In the genomic region with DNA sequence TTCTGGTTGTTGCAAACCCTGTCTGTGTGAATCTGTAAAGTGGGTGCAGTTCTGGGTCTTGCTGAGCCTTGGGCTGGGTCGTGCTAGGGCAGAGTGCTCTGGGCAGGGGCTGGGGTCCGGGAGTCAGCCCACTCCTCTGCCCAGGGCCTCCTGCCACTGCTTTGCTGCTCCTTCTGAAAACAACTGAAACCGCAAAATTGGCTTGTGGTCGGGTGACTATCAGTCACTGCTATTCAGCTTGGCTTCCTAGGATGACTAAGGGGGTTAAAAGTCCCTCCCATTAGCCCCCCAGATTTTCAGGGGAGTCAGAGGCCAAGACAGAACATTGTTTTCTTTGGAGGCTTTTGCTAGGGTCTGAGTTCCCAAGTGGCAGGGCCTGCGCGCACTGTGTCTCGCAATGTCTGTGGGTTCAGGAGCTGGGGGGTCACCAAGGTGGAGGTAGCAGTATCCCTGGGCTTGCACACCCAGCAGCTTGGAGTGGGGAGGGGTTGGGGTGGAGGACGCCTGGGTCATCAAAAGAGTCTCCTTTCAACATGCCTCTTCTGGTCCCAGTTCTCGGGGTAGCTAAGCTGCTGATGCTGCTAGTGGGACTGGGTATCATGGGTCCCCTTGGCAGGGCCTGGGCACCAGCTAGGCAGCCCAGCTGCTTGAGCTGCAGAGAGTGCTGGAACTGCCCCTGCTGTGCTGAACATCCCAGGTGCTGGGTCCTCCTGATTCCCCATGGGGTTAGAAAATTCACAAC, we compare ENCODE assay signal across 9 cellular contexts. TPM values are rescaled to one million over a fixed set of nuclear protein-coding genes. Genes with fewer than 3 reads are reported as not detected.
A peak's percentile ranks its signal among the peaks of the same experiment; 100 is the strongest.
DNase-seq lines count a peak whose midpoint lies in the region; ATAC-seq and TF ChIP-seq lines count a peak whose summit lies in the region.
"Had no signal": no experiment of that assay in that cellular context is flagged by ENCODE, and none has a peak within 500 bp of the region (broad histone marks: within the 10 kb centered on the region; RNA-seq: fewer than 3 reads in every experiment).

No MANE protein-coding gene starts in this region.

- intact Hi-C loops in Panc1 (cut with micrococcal nuclease; ENCODE audit: unreplicated experiment) (no loop called here), colonic mucosa (cut with DNase I) (no loop called here), mucosa of descending colon (cut with DNase I, micrococcal nuclease) (no loop called here), dorsolateral prefrontal cortex (cut with DNase I) (loop anchor here in 1 of 2 donors (10.0 kb wide), 1 partner anchor 65 kb away; no protein-coding TSS in a partner anchor)

- peaks cover 5% of the 10 kb centered on the region for H3K27me3 ChIP-seq in GM06990 (replicated peaks; ENCODE audit: control insufficient read depth, insufficient read depth, low read length)
- no peaks in the 10 kb centered on the region for H3K27me3 ChIP-seq in Panc1 (ENCODE audit: control insufficient read depth, insufficient read depth, low read length)
- peaks cover 16% of the 10 kb centered on the region for H3K27me3 ChIP-seq in colonic mucosa
- peaks cover 0 to 57% (median 36%) of the 10 kb centered on the region in 45 donors for H3K27me3 ChIP-seq in dorsolateral prefrontal cortex

- POLR2A ChIA-PET in Panc1 (lab: Charles Lee) = no interaction called here

- ATAC-seq in Panc1 (peak; percentile 53), mucosa of descending colon (no peak)

- peak overlapping the region; percentile 86 for H3K4me3 Mint-ChIP-seq in activated naive CD8-positive, alpha-beta T cell

- no peak overlapping the region for H3K9ac ChIP-seq in colonic mucosa (ENCODE audit: low read depth in 2 of 2, low read length in 2 of 2)

- H3K4me3 ChIP-seq in GM06990 (replicated peaks; ENCODE audit: low read depth, low read length) (no peak overlapping the region), Panc1 (ENCODE audit: low read depth in 2 of 2, low read length in 2 of 2) (no peak overlapping the region), colonic mucosa (no peak overlapping the region), mucosa of descending colon (no peak overlapping the region), dorsolateral prefrontal cortex (no peak overlapping the region)
- H3K4me3 ChIP-seq: thoracic aorta had no signal

- H3K9me3 Mint-ChIP-seq in activated naive CD8-positive, alpha-beta T cell (ENCODE audit: low read depth) = no peaks in the 10 kb centered on the region

- peaks cover 88% of the 10 kb centered on the region for H3K4me1 Mint-ChIP-seq in activated naive CD8-positive, alpha-beta T cell (ENCODE audit: low read depth)

- BruUV-seq in Panc1 (replicated peaks; lab: Mats Ljungman, UMichigan) = no TSS peak

- CTCF ChIA-PET in Panc1 (lab: Charles Lee) = no interaction called here

- no peaks in the 10 kb centered on the region for H3K36me3 Mint-ChIP-seq in activated naive CD8-positive, alpha-beta T cell

- H3K27ac ChIP-seq in Panc1 (ENCODE audit: low read length) (no peak overlapping the region), colonic mucosa (no peak overlapping the region), dorsolateral prefrontal cortex (no peak overlapping the region)
- H3K27ac ChIP-seq: thoracic aorta had no signal

- no peaks in the 10 kb centered on the region for H3K9me3 ChIP-seq in Panc1 (ENCODE audit: control insufficient read depth, insufficient read depth, low read depth, low read length)
- no peaks in the 10 kb centered on the region for H3K9me3 ChIP-seq in colonic mucosa
- no peaks in the 10 kb centered on the region for H3K9me3 ChIP-seq in mucosa of descending colon
- H3K9me3 ChIP-seq: thoracic aorta had no signal

- H3K4me1 ChIP-seq in Panc1 (ENCODE audit: control insufficient read depth, insufficient read depth, low read length) = peaks cover 3% of the 10 kb centered on the region; the same call in 1 of the 2 replicates
- peaks cover 4% of the 10 kb centered on the region for H3K4me1 ChIP-seq in colonic mucosa
- H3K4me1 ChIP-seq in mucosa of descending colon (ENCODE audit: low read depth) = no peaks in the 10 kb centered on the region

- no peaks in the 10 kb centered on the region for H3K27me3 Mint-ChIP-seq in activated naive CD8-positive, alpha-beta T cell

- DNase-seq in GM06990 (ENCODE audit: extremely low read depth, insufficient read length) (peak; percentile 63), Panc1 (ENCODE audit: low read depth, low spot score) (no peak), colonic mucosa (no peak), mucosa of descending colon (no peak), dorsolateral prefrontal cortex (no peak), islet precursor cell (no peak)
- peak; percentile 49 to 57 for DNase-seq in stimulated activated CD4-positive, alpha-beta T cell treated with anti-CD3 and anti-CD28 coated beads, Interleukin-1b, Interleukin-23, amount 100 ng/mL, for 4 hours (ENCODE audit: low read depth in 2 of 2)

- peak overlapping the region; percentile 99 for H3K27ac Mint-ChIP-seq in activated naive CD8-positive, alpha-beta T cell

- no peaks in the 10 kb centered on the region for H3K36me3 ChIP-seq in GM06990 (ENCODE audit: control insufficient read depth, insufficient read depth, low read length)
- H3K36me3 ChIP-seq in Panc1 (ENCODE audit: control insufficient read depth, insufficient read depth, low read length) = no peaks in the 10 kb centered on the region
- no peaks in the 10 kb centered on the region for H3K36me3 ChIP-seq in colonic mucosa
- H3K36me3 ChIP-seq in mucosa of descending colon (ENCODE audit: low read depth) = no peaks in the 10 kb centered on the region
- H3K36me3 ChIP-seq: thoracic aorta had no signal

- in situ Hi-C loops in Panc1 (cut with HindIII; ENCODE audit: low pct_unique_long_range_greater_than_20kb, low sequenced_read_pairs) = no loop called here

- TF ChIP-seq CTCF in GM06990 (IDR thresholded peaks at IDR 0.05; ENCODE audit: insufficient read depth, low read length, poor library complexity, severe bottlenecking) (no peak), Panc1 (IDR thresholded peaks at IDR 0.05) (no peak), colonic mucosa (IDR thresholded peaks at IDR 0.05) (no peak), mucosa of descending colon (IDR thresholded peaks at IDR 0.05) (no peak), dorsolateral prefrontal cortex (IDR thresholded peaks at IDR 0.05 in 54 of 56, conservative IDR thresholded peaks at IDR 0.05 in 2 of 56; ENCODE audit: low read depth in 1 of 56, partially characterized antibody in 56 of 56) (no peak)

RNA-seq across cellular contexts. Expression of a gene that starts 13.5 kb away (rescaled TPM):
- total RNA-seq in Panc1 (2021; ENCODE audit: unreplicated experiment) = 0.10 TPM
- not detected for polyA plus RNA-seq in Panc1 (2012; ENCODE audit: insufficient read length)
- under 1 TPM; 0.40 to 0.49 TPM for total RNA-seq in colonic mucosa
- total RNA-seq in mucosa of descending colon = 1 to 10 TPM in 2 of 3 donors, under 1 TPM in 1; 0.72 to 1.2 (median 1.2) TPM
- under 1 TPM in 28 of 120 experiments, not detected in 92; 0.19 to 0.74 (median 0.39) TPM for total RNA-seq in dorsolateral prefrontal cortex

RNA-seq across cellular contexts. Expression of a gene that starts 25.6 kb away (rescaled TPM):
- total RNA-seq in Panc1 (2021; ENCODE audit: unreplicated experiment) (12.0 TPM), colonic mucosa (1 to 10 TPM; 1.3 to 2.9 TPM), mucosa of descending colon (10 to 100 TPM in 1 of 3 donors, 1 to 10 TPM in 2; 2.3 to 20.3 (median 3.2) TPM), dorsolateral prefrontal cortex (10 to 100 TPM; 15.3 to 57.8 (median 37.2) TPM)
- polyA plus RNA-seq in Panc1 (2012; ENCODE audit: insufficient read length) = 18.5 TPM

Comparison
In these comparisons a context has a peak if more than half of its experiments do, and no peak if none do; other contexts are left out.
1. DNase-seq: peak in GM06990 (single experiment) and stimulated activated CD4-positive, alpha-beta T cell treated with anti-CD3 and anti-CD28 coated beads, Interleukin-1b, Interleukin-23, amount 100 ng/mL, for 4 hours (2 of 2); none in Panc1 (single experiment), colonic mucosa (single experiment), mucosa of descending colon (0 of 3), dorsolateral prefrontal cortex (0 of 10) and islet precursor cell (single experiment).